In the genomic region with DNA sequence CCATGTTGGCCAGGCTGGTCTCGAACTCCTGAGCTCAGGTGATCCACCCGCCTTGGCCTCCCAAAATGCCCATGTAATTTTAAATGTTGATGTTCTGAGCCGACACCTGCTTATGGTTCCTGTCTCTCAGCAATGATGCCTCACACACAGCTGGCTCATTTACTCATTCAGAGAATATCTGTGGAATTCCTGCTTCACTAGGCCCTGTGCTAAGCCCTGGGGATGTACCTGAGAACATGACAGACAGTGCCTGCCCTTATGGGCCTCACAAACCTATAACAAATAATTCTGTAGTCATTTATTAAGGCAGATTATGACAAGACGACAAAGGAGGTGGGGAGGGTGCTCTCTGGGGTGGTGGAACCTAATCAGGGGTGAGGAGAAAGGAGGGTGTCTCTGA, we compare ENCODE assay signal across 14 cellular contexts.
DNase-seq lines count a peak whose midpoint lies in the region; ATAC-seq, FAIRE-seq and TF ChIP-seq lines count a peak whose summit lies in the region.
"Had no signal": no experiment of that assay in that cellular context is flagged by ENCODE, and none has a peak within 500 bp of the region (broad histone marks: within the 10 kb centered on the region; RNA-seq: fewer than 3 reads in every experiment).

No MANE protein-coding gene starts in this region.

- peak; percentile 61 for ATAC-seq in GM19023 (IDR thresholded peaks at IDR 0.05; ENCODE audit: unreplicated experiment)
- peak; percentile 72 for ATAC-seq in RWPE2 (ENCODE audit: low read depth)
- ATAC-seq in GM21825 (IDR thresholded peaks at IDR 0.05; ENCODE audit: unreplicated experiment) = no peak
- ATAC-seq: HepG2, psoas muscle had no signal

- WGBS in mesenchymal stem cell = 88% methylated on average over 4 of the region's 4 CpGs
- 92 to 94% (median 94%) methylated on average over 4 of the region's 4 CpGs for WGBS in small intestine, 3 donors

- H3K23ac ChIP-seq in mesenchymal stem cell (ENCODE audit: low read length in 2 of 2) = no peak overlapping the region

- no peak overlapping the region for H3K18ac ChIP-seq in mesenchymal stem cell (ENCODE audit: low read depth in 1 of 2, low read length in 2 of 2)

- FAIRE-seq in small intestine (lab: Jason Lieb, UNC) = no peak
- FAIRE-seq: HepG2, RCC 7860 had no signal

- H3K9ac ChIP-seq in mesenchymal stem cell (ENCODE audit: low read length) = no peak overlapping the region
- H3K9ac ChIP-seq: GM23248 had no signal

- H2AFZ ChIP-seq in mesenchymal stem cell (ENCODE audit: low read depth, low read length) = no peak overlapping the region
- H2AFZ ChIP-seq: GM23248 had no signal

- H3K4me3 ChIP-seq in RWPE2 (ENCODE audit: severe bottlenecking) (no peak overlapping the region), mesenchymal stem cell (ENCODE audit: insufficient read depth in 1 of 2, low read depth in 1 of 2, low read length in 2 of 2) (no peak overlapping the region), small intestine (ENCODE audit: low read depth in 1 of 2, low read length in 2 of 2) (no peak overlapping the region)
- H3K4me3 ChIP-seq: GM23248, psoas muscle had no signal

- H2AK5ac ChIP-seq in mesenchymal stem cell (ENCODE audit: low read length, severe bottlenecking) = peak overlapping the region; percentile 76

- no peak overlapping the region for H2BK15ac ChIP-seq in mesenchymal stem cell (ENCODE audit: low read depth, poor library complexity, severe bottlenecking)

- no peak overlapping the region for H2BK120ac ChIP-seq in mesenchymal stem cell (ENCODE audit: low read depth, low read length)

- H2BK5ac ChIP-seq in mesenchymal stem cell (ENCODE audit: low read depth, low read length, poor library complexity, severe bottlenecking) = no peak overlapping the region

- DNase-seq in EH (ENCODE audit: low read depth) = peak; percentile 16
- DNase-seq in RWPE2 (ENCODE audit: low spot score) = no peak
- DNase-seq in mesenchymal stem cell = no peak
- no peak for DNase-seq in small intestine
- DNase-seq in DMS79 (lab: John Stamatoyannopoulos, UW) = no peak
- DNase-seq: Calu3; GM23248; NCI-H510A; psoas muscle; stimulated activated CD4-positive, alpha-beta T cell treated with anti-CD3 and anti-CD28 coated beads, Interleukin-2, amount 100 ng/mL, for 48 hours had no signal

- no peak overlapping the region for H3K4me2 ChIP-seq in mesenchymal stem cell (ENCODE audit: low read length, poor library complexity, severe bottlenecking)

- no peak for TF ChIP-seq CTCF in RWPE2 (IDR thresholded peaks at IDR 0.05; ENCODE audit: poor library complexity, severe bottlenecking)

- no peak overlapping the region for H3K4ac ChIP-seq in mesenchymal stem cell (ENCODE audit: low read depth in 1 of 2, low read length in 2 of 2)

- H3K9me3 ChIP-seq in RWPE2 (ENCODE audit: severe bottlenecking) (no peaks in the 10 kb centered on the region), mesenchymal stem cell (ENCODE audit: control insufficient read depth, low read length) (no peaks in the 10 kb centered on the region), small intestine (ENCODE audit: control insufficient read depth, low read depth) (no peaks in the 10 kb centered on the region)
- H3K9me3 ChIP-seq: psoas muscle had no signal

- H3K27ac ChIP-seq in RWPE2 (ENCODE audit: poor library complexity, severe bottlenecking) (no peak overlapping the region), mesenchymal stem cell (ENCODE audit: low read length, poor library complexity, severe bottlenecking) (no peak overlapping the region), small intestine (ENCODE audit: low read depth in 1 of 2, low read length in 1 of 2) (no peak overlapping the region)
- H3K27ac ChIP-seq: GM23248, psoas muscle had no signal

- no peaks in the 10 kb centered on the region for H3K27me3 ChIP-seq in RWPE2 (ENCODE audit: insufficient read depth, poor library complexity, severe bottlenecking)
- H3K27me3 ChIP-seq in mesenchymal stem cell (ENCODE audit: control insufficient read depth in 1 of 2, insufficient read depth in 1 of 2, low read length in 2 of 2) = no peaks in the 10 kb centered on the region
- no peaks in the 10 kb centered on the region for H3K27me3 ChIP-seq in small intestine (ENCODE audit: control insufficient read depth in 2 of 2, insufficient read depth in 2 of 2, low read length in 2 of 2)

- H4K91ac ChIP-seq in mesenchymal stem cell (ENCODE audit: low read length) = no peak overlapping the region

- H3K4me1 ChIP-seq in RWPE2 (ENCODE audit: insufficient read depth, poor library complexity, severe bottlenecking) = no peaks in the 10 kb centered on the region
- H3K4me1 ChIP-seq in mesenchymal stem cell (ENCODE audit: control insufficient read depth, insufficient read depth, low read depth, low read length) = peaks cover 7% of the 10 kb centered on the region
- peaks cover 0 to 6% of the 10 kb centered on the region in 2 donors for H3K4me1 ChIP-seq in small intestine (ENCODE audit: control insufficient read depth in 2 of 2, insufficient read depth in 1 of 2, low read depth in 1 of 2, low read length in 1 of 2)
- H3K4me1 ChIP-seq: psoas muscle had no signal

- H4K8ac ChIP-seq in mesenchymal stem cell (ENCODE audit: low read length) = no peak overlapping the region

- H3K36me3 ChIP-seq in RWPE2 (ENCODE audit: low read depth) = peaks cover 21% of the 10 kb centered on the region
- H3K36me3 ChIP-seq in mesenchymal stem cell (ENCODE audit: control insufficient read depth in 1 of 2, insufficient read depth in 2 of 2, low read depth in 1 of 2, low read length in 2 of 2) = peaks cover 0 to 8% of the 10 kb centered on the region in 2 experiments
- H3K36me3 ChIP-seq in small intestine (ENCODE audit: control insufficient read depth in 2 of 2, insufficient read depth in 2 of 2, low read length in 2 of 2) = no peaks in the 10 kb centered on the region

- H3K14ac ChIP-seq in mesenchymal stem cell (ENCODE audit: low read length in 2 of 2) = no peak overlapping the region

- H3K79me1 ChIP-seq in mesenchymal stem cell (replicated peaks; ENCODE audit: low read length, poor library complexity, severe bottlenecking) = peaks cover 26% of the 10 kb centered on the region

- no peak overlapping the region for H2BK12ac ChIP-seq in mesenchymal stem cell (ENCODE audit: low read length in 2 of 2)
